9 cellular contexts compared by ENCODE assay signal in genomic region chr7:80095545-80095944, GRCh38. TPM values are rescaled to one million over a fixed set of nuclear protein-coding genes. Genes with fewer than 3 reads are reported as not detected.
A peak's percentile ranks its signal among the peaks of the same experiment; 100 is the strongest.
DNase-seq lines count a peak whose midpoint lies in the region; ATAC-seq, FAIRE-seq and TF ChIP-seq lines count a peak whose summit lies in the region.
"Had no signal": no experiment of that assay in that cellular context is flagged by ENCODE, and none has a peak within 500 bp of the region (broad histone marks: within the 10 kb centered on the region; RNA-seq: fewer than 3 reads in every experiment).

No MANE protein-coding gene starts in this region.

- H3K36me3 ChIP-seq in cardiac muscle cell (no peaks in the 10 kb centered on the region), hepatocyte (replicated peaks; ENCODE audit: insufficient read depth, low read depth) (no peaks in the 10 kb centered on the region), upper lobe of left lung (no peaks in the 10 kb centered on the region)

- H3K27ac Mint-ChIP-seq in activated T-helper 1 cell treated with anti-CD3 and anti-CD28 coated beads, Interleukin-12 subunit alpha, Interleukin-12 subunit beta, Interleukin-2, Interleukin-4 antibody, amounts not matched to agents 30 ng/mL and 10 ng/mL and 1 ng/mL, durations not matched to agents 14 hours and 24 hours and 36 hours = no peak overlapping the region
- no peak overlapping the region for H3K27ac Mint-ChIP-seq in activated T-helper 17 cell treated with anti-CD3 and anti-CD28 coated beads, Interleukin-2, amount 50 U/mL, for 72 hours
- H3K27ac Mint-ChIP-seq: activated CD4-positive, alpha-beta T cell treated with anti-CD3 and anti-CD28 coated beads for 36 hours had no signal

- in situ Hi-C loops in GM13976 (cut with MboI; ENCODE audit: low sequenced_read_pairs, unreplicated experiment) = no loop called here

- H3K9me2 ChIP-seq in hepatocyte (replicated peaks; ENCODE audit: insufficient read depth) = no peaks in the 10 kb centered on the region

- H3K4me3 ChIP-seq in cardiac muscle cell = no peak overlapping the region
- H3K4me3 ChIP-seq in hepatocyte = no peak overlapping the region
- no peak overlapping the region for H3K4me3 ChIP-seq in upper lobe of left lung

- H3K36me3 Mint-ChIP-seq in activated T-helper 1 cell treated with anti-CD3 and anti-CD28 coated beads, Interleukin-12 subunit alpha, Interleukin-12 subunit beta, Interleukin-2, Interleukin-4 antibody, amounts not matched to agents 30 ng/mL and 10 ng/mL and 1 ng/mL, durations not matched to agents 14 hours and 24 hours and 36 hours (ENCODE audit: low read depth) = no peaks in the 10 kb centered on the region
- H3K36me3 Mint-ChIP-seq in activated T-helper 17 cell treated with anti-CD3 and anti-CD28 coated beads, Interleukin-2, amount 50 U/mL, for 72 hours (ENCODE audit: low read depth) = no peaks in the 10 kb centered on the region

- H3K4me3 Mint-ChIP-seq in activated T-helper 1 cell treated with anti-CD3 and anti-CD28 coated beads, Interleukin-12 subunit alpha, Interleukin-12 subunit beta, Interleukin-2, Interleukin-4 antibody, amounts not matched to agents 30 ng/mL and 10 ng/mL and 1 ng/mL, durations not matched to agents 14 hours and 24 hours and 36 hours = no peak overlapping the region
- H3K4me3 Mint-ChIP-seq in activated T-helper 17 cell treated with anti-CD3 and anti-CD28 coated beads, Interleukin-2, amount 50 U/mL, for 72 hours = no peak overlapping the region
- H3K4me3 Mint-ChIP-seq: activated CD4-positive, alpha-beta T cell treated with anti-CD3 and anti-CD28 coated beads for 36 hours had no signal

- H3K27ac ChIP-seq in cardiac muscle cell (no peak overlapping the region), hepatocyte (no peak overlapping the region), upper lobe of left lung (no peak overlapping the region)

- H3K4me1 ChIP-seq in cardiac muscle cell (ENCODE audit: low read depth) (no peaks in the 10 kb centered on the region), hepatocyte (ENCODE audit: insufficient read depth) (no peaks in the 10 kb centered on the region), upper lobe of left lung (no peaks in the 10 kb centered on the region)

- no peaks in the 10 kb centered on the region for H3K9me3 ChIP-seq in cardiac muscle cell (ENCODE audit: low read depth)
- no peaks in the 10 kb centered on the region for H3K9me3 ChIP-seq in hepatocyte (ENCODE audit: low read depth)
- no peaks in the 10 kb centered on the region for H3K9me3 ChIP-seq in upper lobe of left lung

- no peak for ATAC-seq in left cardiac atrium
- no peak for ATAC-seq in upper lobe of left lung (ENCODE audit: low FRiP score in 2 of 2)
- no peak for ATAC-seq in activated T-helper 17 cell treated with anti-CD3 and anti-CD28 coated beads, Interleukin-2, amount 50 U/mL, for 72 hours (replicated peaks)
- ATAC-seq: activated CD4-positive, alpha-beta T cell treated with anti-CD3 and anti-CD28 coated beads for 36 hours had no signal

- TF ChIP-seq CTCF in cardiac muscle cell (IDR thresholded peaks at IDR 0.05; ENCODE audit: low read depth, low read length) (peak; percentile 46), hepatocyte (IDR thresholded peaks at IDR 0.05; ENCODE audit: poor library complexity) (peak; percentile 41), upper lobe of left lung (IDR thresholded peaks at IDR 0.05) (peak in 4 of 6 experiments; percentile 11 to 32 (median 32)), GM13976 (IDR thresholded peaks at IDR 0.05; ENCODE audit: borderline replicate concordance, control extremely low read depth, extremely low read depth, insufficient read depth, missing control alignments) (no peak)

- no peaks in the 10 kb centered on the region for H3K4me1 Mint-ChIP-seq in activated T-helper 1 cell treated with anti-CD3 and anti-CD28 coated beads, Interleukin-12 subunit alpha, Interleukin-12 subunit beta, Interleukin-2, Interleukin-4 antibody, amounts not matched to agents 30 ng/mL and 10 ng/mL and 1 ng/mL, durations not matched to agents 14 hours and 24 hours and 36 hours (ENCODE audit: low read depth)
- H3K4me1 Mint-ChIP-seq in activated T-helper 17 cell treated with anti-CD3 and anti-CD28 coated beads, Interleukin-2, amount 50 U/mL, for 72 hours = no peaks in the 10 kb centered on the region
- H3K4me1 Mint-ChIP-seq: activated CD4-positive, alpha-beta T cell treated with anti-CD3 and anti-CD28 coated beads for 36 hours had no signal

- H3K9me3 Mint-ChIP-seq in activated T-helper 1 cell treated with anti-CD3 and anti-CD28 coated beads, Interleukin-12 subunit alpha, Interleukin-12 subunit beta, Interleukin-2, Interleukin-4 antibody, amounts not matched to agents 30 ng/mL and 10 ng/mL and 1 ng/mL, durations not matched to agents 14 hours and 24 hours and 36 hours = no peaks in the 10 kb centered on the region
- peaks cover 3% of the 10 kb centered on the region for H3K9me3 Mint-ChIP-seq in activated T-helper 17 cell treated with anti-CD3 and anti-CD28 coated beads, Interleukin-2, amount 50 U/mL, for 72 hours

- TF ChIP-seq EP300 in upper lobe of left lung (IDR thresholded peaks at IDR 0.05) = no peak

- no peak overlapping the region for H3K4me2 ChIP-seq in hepatocyte

- H3K27me3 Mint-ChIP-seq in activated T-helper 1 cell treated with anti-CD3 and anti-CD28 coated beads, Interleukin-12 subunit alpha, Interleukin-12 subunit beta, Interleukin-2, Interleukin-4 antibody, amounts not matched to agents 30 ng/mL and 10 ng/mL and 1 ng/mL, durations not matched to agents 14 hours and 24 hours and 36 hours (ENCODE audit: insufficient read depth) = no peaks in the 10 kb centered on the region
- no peaks in the 10 kb centered on the region for H3K27me3 Mint-ChIP-seq in activated T-helper 17 cell treated with anti-CD3 and anti-CD28 coated beads, Interleukin-2, amount 50 U/mL, for 72 hours
- H3K27me3 Mint-ChIP-seq: activated CD4-positive, alpha-beta T cell treated with anti-CD3 and anti-CD28 coated beads for 36 hours had no signal

- FAIRE-seq in TTC549 (lab: Jason Lieb, UNC) = peak; percentile 81

- H3K27me3 ChIP-seq in cardiac muscle cell (no peaks in the 10 kb centered on the region), hepatocyte (no peaks in the 10 kb centered on the region), upper lobe of left lung (no peaks in the 10 kb centered on the region)

- no peak for TF ChIP-seq POLR2A in upper lobe of left lung (IDR thresholded peaks at IDR 0.05)

- H4K20me1 ChIP-seq in hepatocyte (ENCODE audit: insufficient read depth, poor library complexity, severe bottlenecking) = no peaks in the 10 kb centered on the region

- intact Hi-C loops in left cardiac atrium (cut with DNase I) = loop anchor here (10.0 kb wide), 1 partner anchor 299 kb away; no protein-coding TSS in a partner anchor
- intact Hi-C loops in activated T-helper 1 cell treated with anti-CD3 and anti-CD28 coated beads, Interleukin-12 subunit alpha, Interleukin-12 subunit beta, Interleukin-2, Interleukin-4 antibody, amounts not matched to agents 30 ng/mL and 10 ng/mL and 1 ng/mL, durations not matched to agents 14 hours and 24 hours and 36 hours (cut with micrococcal nuclease) = loop anchor here (1.0 to 10.0 kb wide), 2 partner anchors 297 to 359 kb away; no protein-coding TSS in a partner anchor

- WGBS in hepatocyte (ENCODE audit: low lambda C conversion rate, missing lambda C conversion rate) = 52% methylated on average over 1 of the region's 1 CpG
- WGBS in upper lobe of left lung, 2 donors = 19 to 22% methylated on average over 1 of the region's 1 CpG

- DNase-seq in cardiac muscle cell (ENCODE audit: low read depth in 1 of 2, low spot score in 1 of 2) = peak in 1 of 2 donors; percentile 52
- DNase-seq in left cardiac atrium = no peak
- no peak for DNase-seq in hepatocyte (ENCODE audit: low spot score)
- no peak for DNase-seq in upper lobe of left lung
- DNase-seq in activated T-helper 1 cell treated with anti-CD3 and anti-CD28 coated beads, Interleukin-12 subunit alpha, Interleukin-12 subunit beta, Interleukin-2, Interleukin-4 antibody, amounts not matched to agents 30 ng/mL and 10 ng/mL and 1 ng/mL, durations not matched to agents 14 hours and 24 hours and 36 hours (ENCODE audit: low spot score) = no peak
- DNase-seq in GM13976 (ENCODE audit: low spot score) = no peak
- DNase-seq: activated CD4-positive, alpha-beta T cell treated with anti-CD3 and anti-CD28 coated beads for 36 hours had no signal

- no peak overlapping the region for H2AFZ ChIP-seq in hepatocyte

- no peaks in the 10 kb centered on the region for H3K79me2 ChIP-seq in hepatocyte

RNA-seq across cellular contexts. Expression of gene GNAI1, which starts 39.1 kb away (rescaled TPM):
- total RNA-seq in cardiac muscle cell = 21.8 and 26.1 TPM in 2 replicates
- polyA plus RNA-seq in cardiac muscle cell = 31.8 and 38.8 TPM in 2 replicates
- 10 to 100 TPM; 16.0 to 18.4 TPM for total RNA-seq in left cardiac atrium
- 48.7 and 57.4 TPM in 2 replicates for total RNA-seq in hepatocyte
- 58.7 and 61.3 TPM in 2 replicates for polyA plus RNA-seq in hepatocyte
- 10 to 100 TPM; 16.7 to 26.6 (median 21.5) TPM for total RNA-seq in upper lobe of left lung
- total RNA-seq in activated T-helper 1 cell treated with anti-CD3 and anti-CD28 coated beads, Interleukin-12 subunit alpha, Interleukin-12 subunit beta, Interleukin-2, Interleukin-4 antibody, amounts not matched to agents 30 ng/mL and 10 ng/mL and 1 ng/mL, durations not matched to agents 14 hours and 24 hours and 36 hours = 5.3 and 6.0 TPM in 2 replicates
- not detected for total RNA-seq in activated T-helper 17 cell treated with anti-CD3 and anti-CD28 coated beads, Interleukin-2, amount 50 U/mL, for 72 hours
